Comparison of ENCODE assay signal across 1 cellular context in the genomic region with DNA sequence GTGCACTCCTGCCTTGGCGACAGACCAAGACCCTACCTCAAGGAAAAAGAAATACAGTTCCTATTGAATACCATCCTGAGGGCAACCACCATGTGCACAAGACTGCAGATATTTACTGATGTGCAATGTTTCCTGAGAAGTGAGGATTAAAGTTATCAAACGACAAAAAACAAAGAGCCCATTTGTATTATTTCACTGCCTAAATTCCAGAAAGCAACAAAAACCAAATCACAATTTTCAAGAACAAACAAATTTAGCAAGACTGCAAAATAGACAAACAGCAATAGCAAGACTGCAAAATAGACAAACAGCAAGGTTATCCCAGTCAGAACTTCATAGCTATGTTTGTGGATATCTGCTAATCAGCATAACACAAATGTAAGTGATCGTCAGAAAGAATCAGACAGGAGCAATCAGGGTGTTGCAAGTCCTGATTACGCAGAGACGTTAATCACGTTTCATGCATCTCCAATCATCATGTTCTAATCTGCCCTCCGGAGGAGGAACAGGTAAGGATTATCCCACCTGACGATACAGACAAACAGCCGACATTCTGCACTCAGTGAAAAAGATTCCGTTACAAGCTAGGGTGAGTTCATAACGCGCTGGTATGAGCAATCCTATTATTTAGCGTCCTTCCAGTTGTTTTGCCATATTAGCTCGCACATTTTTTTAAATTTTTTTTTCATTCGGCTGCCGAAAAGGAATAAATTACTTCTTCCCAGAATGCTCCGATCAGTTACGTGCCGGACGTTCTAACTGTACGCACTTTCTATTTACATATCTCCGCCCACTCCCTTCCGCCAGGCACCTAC.
TF ChIP-seq lines count a peak whose summit lies in the region.

No MANE protein-coding gene starts in this region.

TF ChIP-seq in HEK293, 187 proteins besides CTCF, POLR2A, EP300 and RAD21 (continued from another document):
- TF ChIP-seq PATZ1 (tag by site-specific recombination; IDR thresholded peaks at IDR 0.05) (peak; percentile 42; the same call in 1 of the 2 replicates), ZBTB21 (tag by site-specific recombination; IDR thresholded peaks at IDR 0.05) (peak; percentile 75; the same call in 1 of the 2 replicates), ZNF530 (tag by site-specific recombination; IDR thresholded peaks at IDR 0.05; ENCODE audit: low read depth) (no peak), GFI1B (tag by site-specific recombination; IDR thresholded peaks at IDR 0.05) (peak; percentile 98), ZNF16 (tag by site-specific recombination; IDR thresholded peaks at IDR 0.05; ENCODE audit: low read depth) (peak; percentile 38; the same call in 1 of the 2 replicates), ZNF311 (tag by site-specific recombination; IDR thresholded peaks at IDR 0.05; ENCODE audit: borderline replicate concordance) (no peak), KLF10 (tag by site-specific recombination; IDR thresholded peaks at IDR 0.05) (peak; percentile 92), OVOL3 (tag by site-specific recombination; IDR thresholded peaks at IDR 0.05) (peak; percentile 72; the same call in 1 of the 2 replicates), IKZF3 (tag by site-specific recombination; IDR thresholded peaks at IDR 0.05) (peak; percentile 97), ZNF560 (tag by site-specific recombination; IDR thresholded peaks at IDR 0.05; ENCODE audit: borderline replicate concordance) (no peak), ZBTB7A (tag by site-specific recombination; IDR thresholded peaks at IDR 0.05; ENCODE audit: low read depth) (peak; percentile 78; the same call in 1 of the 2 replicates), ZNF23 (tag by site-specific recombination; IDR thresholded peaks at IDR 0.05; ENCODE audit: borderline replicate concordance) (no peak), ZNF221 (tag by site-specific recombination; IDR thresholded peaks at IDR 0.05; ENCODE audit: borderline replicate concordance) (no peak), ZNF174 (tag by site-specific recombination; IDR thresholded peaks at IDR 0.05) (no peak), SETDB1 (IDR thresholded peaks at IDR 0.05; ENCODE audit: insufficient read length, low read length) (peak; percentile 16), GLI2 (tag by site-specific recombination; IDR thresholded peaks at IDR 0.05; ENCODE audit: borderline replicate concordance, low read depth) (0 out of 2 replicates have a peak, but pooled peaks have one; percentile 59), ZNF768 (tag by site-specific recombination; IDR thresholded peaks at IDR 0.05) (peak; percentile 97; the same call in 1 of the 2 replicates), KLF9 (tag by site-specific recombination; IDR thresholded peaks at IDR 0.05; ENCODE audit: low read depth) (no peak), ZNF280D (tag by site-specific recombination; IDR thresholded peaks at IDR 0.05) (no peak), ZNF585B (tag by site-specific recombination; IDR thresholded peaks at IDR 0.05) (no peak), EGR2 (tag by site-specific recombination; IDR thresholded peaks at IDR 0.05; ENCODE audit: low read depth) (no peak; the same call in 1 of the 2 replicates), ZBTB17 (tag by site-specific recombination; IDR thresholded peaks at IDR 0.05) (peak; percentile 100), ZNF324 (tag by site-specific recombination; IDR thresholded peaks at IDR 0.05) (peak; percentile 93; the same call in 1 of the 2 replicates), ZNF529 (tag by site-specific recombination; IDR thresholded peaks at IDR 0.05; ENCODE audit: insufficient replicate concordance) (no peak), ZNF629 (tag by site-specific recombination; IDR thresholded peaks at IDR 0.05) (peak; percentile 98), ZNF785 (tag by site-specific recombination; IDR thresholded peaks at IDR 0.05) (peak; percentile 73; the same call in 1 of the 2 replicates), ZBTB49 (tag by site-specific recombination; IDR thresholded peaks at IDR 0.05; ENCODE audit: low read depth) (no peak), HOXD13 (CRISPR knock-in tag; IDR thresholded peaks at IDR 0.05; ENCODE audit: borderline replicate concordance) (no peak)
- TF ChIP-seq, protein P1, sequence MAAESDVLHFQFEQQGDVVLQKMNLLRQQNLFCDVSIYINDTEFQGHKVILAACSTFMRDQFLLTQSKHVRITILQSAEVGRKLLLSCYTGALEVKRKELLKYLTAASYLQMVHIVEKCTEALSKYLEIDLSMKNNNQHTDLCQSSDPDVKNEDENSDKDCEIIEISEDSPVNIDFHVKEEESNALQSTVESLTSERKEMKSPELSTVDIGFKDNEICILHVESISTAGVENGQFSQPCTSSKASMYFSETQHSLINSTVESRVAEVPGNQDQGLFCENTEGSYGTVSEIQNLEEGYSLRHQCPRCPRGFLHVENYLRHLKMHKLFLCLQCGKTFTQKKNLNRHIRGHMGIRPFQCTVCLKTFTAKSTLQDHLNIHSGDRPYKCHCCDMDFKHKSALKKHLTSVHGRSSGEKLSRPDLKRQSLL (tag by site-specific recombination; IDR thresholded peaks at IDR 0.05): no peak; the same call in 1 of the 2 replicates
- TF ChIP-seq, protein P2, sequence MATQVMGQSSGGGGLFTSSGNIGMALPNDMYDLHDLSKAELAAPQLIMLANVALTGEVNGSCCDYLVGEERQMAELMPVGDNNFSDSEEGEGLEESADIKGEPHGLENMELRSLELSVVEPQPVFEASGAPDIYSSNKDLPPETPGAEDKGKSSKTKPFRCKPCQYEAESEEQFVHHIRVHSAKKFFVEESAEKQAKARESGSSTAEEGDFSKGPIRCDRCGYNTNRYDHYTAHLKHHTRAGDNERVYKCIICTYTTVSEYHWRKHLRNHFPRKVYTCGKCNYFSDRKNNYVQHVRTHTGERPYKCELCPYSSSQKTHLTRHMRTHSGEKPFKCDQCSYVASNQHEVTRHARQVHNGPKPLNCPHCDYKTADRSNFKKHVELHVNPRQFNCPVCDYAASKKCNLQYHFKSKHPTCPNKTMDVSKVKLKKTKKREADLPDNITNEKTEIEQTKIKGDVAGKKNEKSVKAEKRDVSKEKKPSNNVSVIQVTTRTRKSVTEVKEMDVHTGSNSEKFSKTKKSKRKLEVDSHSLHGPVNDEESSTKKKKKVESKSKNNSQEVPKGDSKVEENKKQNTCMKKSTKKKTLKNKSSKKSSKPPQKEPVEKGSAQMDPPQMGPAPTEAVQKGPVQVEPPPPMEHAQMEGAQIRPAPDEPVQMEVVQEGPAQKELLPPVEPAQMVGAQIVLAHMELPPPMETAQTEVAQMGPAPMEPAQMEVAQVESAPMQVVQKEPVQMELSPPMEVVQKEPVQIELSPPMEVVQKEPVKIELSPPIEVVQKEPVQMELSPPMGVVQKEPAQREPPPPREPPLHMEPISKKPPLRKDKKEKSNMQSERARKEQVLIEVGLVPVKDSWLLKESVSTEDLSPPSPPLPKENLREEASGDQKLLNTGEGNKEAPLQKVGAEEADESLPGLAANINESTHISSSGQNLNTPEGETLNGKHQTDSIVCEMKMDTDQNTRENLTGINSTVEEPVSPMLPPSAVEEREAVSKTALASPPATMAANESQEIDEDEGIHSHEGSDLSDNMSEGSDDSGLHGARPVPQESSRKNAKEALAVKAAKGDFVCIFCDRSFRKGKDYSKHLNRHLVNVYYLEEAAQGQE (tag by site-specific recombination; IDR thresholded peaks at IDR 0.05): peak; percentile 49; the same call in 1 of the 2 replicates
TF ChIP-seq in HEK293: peak in this region for 92.
